ENCODE assay signal across 1 cellular context in the genomic region with DNA sequence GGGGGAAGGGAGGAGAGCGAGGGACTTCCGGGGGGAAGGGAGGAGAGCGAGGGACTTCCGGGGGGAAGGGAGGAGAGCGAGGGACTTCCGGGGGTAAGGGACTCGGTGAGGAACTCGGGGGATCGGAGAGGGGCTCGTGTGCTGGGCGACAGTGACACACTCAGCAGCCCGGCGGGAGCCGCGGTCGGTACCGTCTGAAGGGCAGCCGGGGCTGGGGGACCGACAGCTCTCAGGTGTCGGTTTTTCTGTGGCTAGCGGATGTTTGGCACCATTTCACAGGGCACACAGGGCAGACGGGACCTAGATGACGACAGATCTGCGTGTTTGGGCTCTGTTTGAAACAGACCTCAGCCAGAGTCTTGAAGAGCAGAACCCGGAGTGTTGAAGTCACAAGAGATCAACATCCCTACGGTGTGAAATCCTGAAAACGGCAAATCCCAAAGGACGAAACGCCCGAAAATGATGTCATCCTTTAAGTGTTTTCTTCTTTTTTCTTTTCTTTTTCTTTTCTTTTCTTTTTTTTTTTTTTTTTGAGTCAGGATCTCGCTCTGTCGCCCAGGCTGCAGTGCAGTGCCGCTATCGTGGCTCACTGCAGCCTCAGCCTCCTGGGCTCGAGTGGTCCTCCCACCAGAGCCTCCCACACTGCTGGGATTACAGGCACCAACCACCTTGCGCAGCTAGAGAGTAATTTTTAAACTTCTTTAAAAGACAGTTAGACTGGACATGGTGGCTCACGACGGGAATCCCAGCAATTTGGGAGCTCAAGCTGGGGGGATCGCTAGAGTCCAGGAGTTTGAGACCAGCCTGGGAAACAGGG.
A peak's percentile ranks its signal among the peaks of the same experiment; 100 is the strongest.
TF ChIP-seq lines count a peak whose summit lies in the region.

No MANE protein-coding gene starts in this region.

TF ChIP-seq in WTC11, 78 proteins besides CTCF, POLR2A, EP300 and RAD21 (continued from another document):
- TF ChIP-seq, protein P1, sequence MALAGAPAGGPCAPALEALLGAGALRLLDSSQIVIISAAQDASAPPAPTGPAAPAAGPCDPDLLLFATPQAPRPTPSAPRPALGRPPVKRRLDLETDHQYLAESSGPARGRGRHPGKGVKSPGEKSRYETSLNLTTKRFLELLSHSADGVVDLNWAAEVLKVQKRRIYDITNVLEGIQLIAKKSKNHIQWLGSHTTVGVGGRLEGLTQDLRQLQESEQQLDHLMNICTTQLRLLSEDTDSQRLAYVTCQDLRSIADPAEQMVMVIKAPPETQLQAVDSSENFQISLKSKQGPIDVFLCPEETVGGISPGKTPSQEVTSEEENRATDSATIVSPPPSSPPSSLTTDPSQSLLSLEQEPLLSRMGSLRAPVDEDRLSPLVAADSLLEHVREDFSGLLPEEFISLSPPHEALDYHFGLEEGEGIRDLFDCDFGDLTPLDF (CRISPR knock-in tag; IDR thresholded peaks at IDR 0.05), result no peak
- 0 out of 2 replicates have a peak, but pooled peaks have one; percentile 11 for TF ChIP-seq CREB1 (CRISPR knock-in tag; IDR thresholded peaks at IDR 0.05)
- TF ChIP-seq, protein P2, sequence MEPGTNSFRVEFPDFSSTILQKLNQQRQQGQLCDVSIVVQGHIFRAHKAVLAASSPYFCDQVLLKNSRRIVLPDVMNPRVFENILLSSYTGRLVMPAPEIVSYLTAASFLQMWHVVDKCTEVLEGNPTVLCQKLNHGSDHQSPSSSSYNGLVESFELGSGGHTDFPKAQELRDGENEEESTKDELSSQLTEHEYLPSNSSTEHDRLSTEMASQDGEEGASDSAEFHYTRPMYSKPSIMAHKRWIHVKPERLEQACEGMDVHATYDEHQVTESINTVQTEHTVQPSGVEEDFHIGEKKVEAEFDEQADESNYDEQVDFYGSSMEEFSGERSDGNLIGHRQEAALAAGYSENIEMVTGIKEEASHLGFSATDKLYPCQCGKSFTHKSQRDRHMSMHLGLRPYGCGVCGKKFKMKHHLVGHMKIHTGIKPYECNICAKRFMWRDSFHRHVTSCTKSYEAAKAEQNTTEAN (CRISPR knock-in tag; IDR thresholded peaks at IDR 0.05), result peak; percentile 51; the same call in 1 of the 2 replicates
- no peak for TF ChIP-seq ZNF232 (CRISPR knock-in tag; IDR thresholded peaks at IDR 0.05)
